In the genomic region with DNA sequence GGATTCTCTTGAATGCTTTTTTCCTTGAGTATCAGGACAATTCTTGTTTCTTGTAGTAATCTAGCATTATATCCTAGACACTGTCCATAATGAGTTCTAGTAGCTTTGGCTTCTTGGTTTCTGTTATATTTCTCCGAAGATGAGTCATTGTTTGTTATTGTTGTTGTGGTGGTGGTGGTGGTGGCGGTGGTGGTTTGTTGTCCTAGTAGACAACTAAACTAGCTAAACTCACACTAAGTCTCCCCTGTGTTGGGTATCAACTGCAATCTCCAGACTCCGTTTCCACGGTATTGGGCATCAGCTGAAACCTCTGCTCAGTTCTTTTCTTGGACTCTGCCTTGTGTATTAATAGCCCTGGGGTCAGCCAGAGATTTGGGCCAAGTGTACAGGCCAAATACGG, we compare ENCODE assay signal across 16 cellular contexts. TPM values are rescaled to one million over a fixed set of nuclear protein-coding genes. Genes with fewer than 3 reads are reported as not detected.
"Had no signal": no experiment of that assay in that cellular context is flagged by ENCODE, and none has a peak within 500 bp of the region (broad histone marks: within the 10 kb centered on the region; RNA-seq: fewer than 3 reads in every experiment).

No MANE protein-coding gene starts in this region.

RNA-seq across cellular contexts. Expression of gene PNMA6E, which starts 3.2 kb away (rescaled TPM):
- total RNA-seq: colonic mucosa, dermis microvascular lymphatic vessel endothelial cell, endodermal cell, esophagus mucosa, esophagus squamous epithelium, gastrocnemius medialis, glomerular endothelial cell, heart right ventricle, kidney, left colon, left lobe of liver, left ventricle myocardium inferior, liver, lung, mucosa of gallbladder had no signal
- polyA plus RNA-seq: heart right ventricle, liver, mammary epithelial cell had no signal

RNA-seq across cellular contexts. Expression of gene TREX2, which starts 41.5 kb away (rescaled TPM):
- total RNA-seq: left ventricle myocardium inferior had no signal
